Comparison of ENCODE assay signal across 9 cellular contexts in genomic region chr10:6141296-6142151, GRCh38. TPM values are rescaled to one million over a fixed set of nuclear protein-coding genes. Genes with fewer than 3 reads are reported as not detected.
DNase-seq lines count a peak whose midpoint lies in the region; ATAC-seq and TF ChIP-seq lines count a peak whose summit lies in the region.
"Had no signal": no experiment of that assay in that cellular context is flagged by ENCODE, and none has a peak within 500 bp of the region (broad histone marks: within the 10 kb centered on the region; RNA-seq: fewer than 3 reads in every experiment).

No MANE protein-coding gene starts in this region.

- no peaks in the 10 kb centered on the region for H3K9me2 ChIP-seq in GM23248 (ENCODE audit: insufficient read depth)

- H3F3A ChIP-seq in GM23248 (ENCODE audit: insufficient read depth) = peaks cover 44% of the 10 kb centered on the region

- H3K9me3 ChIP-seq in GM23248 (ENCODE audit: low read depth) (no peaks in the 10 kb centered on the region), vagina (no peaks in the 10 kb centered on the region), WERI-Rb-1 (ENCODE audit: severe bottlenecking) (no peaks in the 10 kb centered on the region)

- ATAC-seq in left lobe of liver = peak; percentile 35

- H3K36me3 ChIP-seq in GM23248 (ENCODE audit: low read depth) = no peaks in the 10 kb centered on the region
- no peaks in the 10 kb centered on the region for H3K36me3 ChIP-seq in vagina
- no peaks in the 10 kb centered on the region for H3K36me3 ChIP-seq in WERI-Rb-1
- H3K36me3 ChIP-seq: cardiac muscle cell had no signal

- no peaks in the 10 kb centered on the region for H3K79me2 ChIP-seq in GM23248 (ENCODE audit: insufficient read depth)

- TF ChIP-seq CTCF in vagina (IDR thresholded peaks at IDR 0.05) = no peak
- no peak for TF ChIP-seq CTCF in WERI-Rb-1 (IDR thresholded peaks at IDR 0.05; ENCODE audit: low read depth, low read length)

- peaks cover 54% of the 10 kb centered on the region for H3K4me1 Mint-ChIP-seq in activated naive CD4-positive, alpha-beta T cell treated with anti-CD3 and anti-CD28 coated beads, Interleukin-2, amount 50 U/mL, for 24 hours

- H3K27ac ChIP-seq in GM23248 (peak overlapping the region; percentile 78), vagina (peak overlapping the region; percentile 66), WERI-Rb-1 (no peak overlapping the region)
- H3K27ac ChIP-seq: cardiac muscle cell had no signal

- H3K27ac Mint-ChIP-seq in activated naive CD4-positive, alpha-beta T cell treated with anti-CD3 and anti-CD28 coated beads, Interleukin-2, amount 50 U/mL, for 24 hours = peak overlapping the region; percentile 94

- H3K4me2 ChIP-seq in GM23248 (ENCODE audit: unreplicated experiment) = peak overlapping the region; percentile 95

- H3K9ac ChIP-seq in GM23248 = peak overlapping the region; percentile 58

- H3K4me3 ChIP-seq in GM23248 (peak overlapping the region; percentile 70), vagina (peak overlapping the region; percentile 25 to 32), WERI-Rb-1 (ENCODE audit: low read depth, low read length) (no peak overlapping the region)
- H3K4me3 ChIP-seq: cardiac muscle cell had no signal

- no peaks in the 10 kb centered on the region for H3K27me3 Mint-ChIP-seq in activated naive CD4-positive, alpha-beta T cell treated with anti-CD3 and anti-CD28 coated beads, Interleukin-2, amount 50 U/mL, for 24 hours

- intact Hi-C loops in vagina (cut with DNase I) = loop anchor here (5.0 kb wide), 1 partner anchor 61 kb away; the partner anchor contains the start of gene PFKFB3

- H2AFZ ChIP-seq in GM23248 = peak overlapping the region; percentile 55

- peak overlapping the region; percentile 84 for H3K4me3 Mint-ChIP-seq in activated naive CD4-positive, alpha-beta T cell treated with anti-CD3 and anti-CD28 coated beads, Interleukin-2, amount 50 U/mL, for 24 hours

- WGBS in GM23248 (ENCODE audit: low coverage in 1 of 2, low lambda C conversion rate in 2 of 2, missing lambda C conversion rate in 2 of 2), 2 experiments = 0 to 1% methylated on average over 30 of the region's 30 CpGs

- H3K36me3 Mint-ChIP-seq in activated naive CD4-positive, alpha-beta T cell treated with anti-CD3 and anti-CD28 coated beads, Interleukin-2, amount 50 U/mL, for 24 hours = no peaks in the 10 kb centered on the region

- DNase-seq in NCI-H2029 (lab: John Stamatoyannopoulos, UW) (peak; percentile 8), NCI-H2029 treated with DMSO at 0.1 percent for 48 hours (lab: John Stamatoyannopoulos, UW) (no peak), GM23248 (peak; percentile 93), M059J (ENCODE audit: low read depth) (peak; percentile 78), left lobe of liver (ENCODE audit: low spot score) (peak; percentile 67), vagina (ENCODE audit: extremely low spot score in 2 of 2) (no peak), WERI-Rb-1 (no peak)

- in situ Hi-C loops in GM23248 (cut with MboI) = no loop called here

- TF ChIP-seq POLR2A in vagina (IDR thresholded peaks at IDR 0.05) = no peak

- H3K27me3 ChIP-seq in GM23248 (replicated peaks; ENCODE audit: insufficient read depth) (peaks cover 18% of the 10 kb centered on the region), vagina (no peaks in the 10 kb centered on the region), WERI-Rb-1 (ENCODE audit: insufficient read depth, low read depth, severe bottlenecking) (peaks cover 68% of the 10 kb centered on the region)
- H3K27me3 ChIP-seq: cardiac muscle cell had no signal

- peaks cover 22% of the 10 kb centered on the region for H3K4me1 ChIP-seq in GM23248 (ENCODE audit: insufficient read depth)
- H3K4me1 ChIP-seq in vagina = peaks cover 48% of the 10 kb centered on the region

- no peaks in the 10 kb centered on the region for H3K9me3 Mint-ChIP-seq in activated naive CD4-positive, alpha-beta T cell treated with anti-CD3 and anti-CD28 coated beads, Interleukin-2, amount 50 U/mL, for 24 hours

- H4K20me1 ChIP-seq in GM23248 (ENCODE audit: insufficient read depth) = no peaks in the 10 kb centered on the region

RNA-seq across cellular contexts. Expression of gene RBM17, which starts 52.7 kb away (rescaled TPM):
- 24.1 and 35.7 TPM in 2 replicates for total RNA-seq in GM23248 (2014; rRNA removed; shearing (Covaris generic))
- 84.2 and 99.9 TPM in 2 replicates for polyA plus RNA-seq in GM23248 (2016; fragmentation: Nextera tagmentation; extraction: Ambion mirVana)
- total RNA-seq in M059J (2014; rRNA removed; shearing (Covaris generic)) = 15.5 and 17.1 TPM in 2 replicates
- total RNA-seq in left lobe of liver (24.3 TPM), vagina (50.6 TPM)

Comparison
In these comparisons a context has a peak if more than half of its experiments do, and no peak if none do; other contexts are left out.
1. DNase-seq: peak in NCI-H2029 (single experiment), GM23248 (single experiment), M059J (single experiment) and left lobe of liver (single experiment); none in NCI-H2029 treated with DMSO at 0.1 percent for 48 hours (single experiment), vagina (0 of 2) and WERI-Rb-1 (single experiment).